ENCODE assay signal across 10 cellular contexts in the genomic region with DNA sequence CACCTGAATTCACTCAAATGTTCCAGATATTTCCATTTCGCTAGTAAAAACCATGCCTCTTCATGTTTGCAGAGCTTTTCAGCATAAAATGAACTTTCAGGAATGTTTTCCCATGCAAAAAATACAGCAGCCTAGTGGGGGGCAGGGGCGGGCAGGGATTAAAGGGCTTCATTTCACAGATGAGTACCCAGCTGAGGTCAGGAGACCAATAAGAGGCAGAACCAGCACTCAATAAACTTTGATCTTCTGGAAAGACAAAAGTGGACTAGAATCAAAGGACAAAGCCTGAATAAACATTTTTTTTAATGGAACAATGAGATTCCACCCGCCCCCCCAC. TPM values are rescaled to one million over a fixed set of nuclear protein-coding genes. Genes with fewer than 3 reads are reported as not detected.
DNase-seq lines count a peak whose midpoint lies in the region; ATAC-seq and TF ChIP-seq lines count a peak whose summit lies in the region.
"Had no signal": no experiment of that assay in that cellular context is flagged by ENCODE, and none has a peak within 500 bp of the region (broad histone marks: within the 10 kb centered on the region; RNA-seq: fewer than 3 reads in every experiment).

No MANE protein-coding gene starts in this region.

- ATAC-seq in left ventricle myocardium superior, result no peak
- no peak for ATAC-seq in GM19395 (IDR thresholded peaks at IDR 0.05; ENCODE audit: unreplicated experiment)
- no peak for ATAC-seq in left lung
- no peak for ATAC-seq in GM21528 (IDR thresholded peaks at IDR 0.05; ENCODE audit: low FRiP score, unreplicated experiment)

- no peaks in the 10 kb centered on the region for H3K36me3 ChIP-seq in left ventricle myocardium inferior
- no peaks in the 10 kb centered on the region for H3K36me3 ChIP-seq in left lung

- peaks cover 28% of the 10 kb centered on the region for H3K36me3 Mint-ChIP-seq in brain
- peaks cover 8% of the 10 kb centered on the region for H3K36me3 Mint-ChIP-seq in nephron (ENCODE audit: low read depth)

- H3K4me1 Mint-ChIP-seq in brain (peaks cover 87% of the 10 kb centered on the region), nephron (peaks cover 62% of the 10 kb centered on the region)

- no peaks in the 10 kb centered on the region for H3K27me3 ChIP-seq in left ventricle myocardium inferior (ENCODE audit: low read depth)
- H3K27me3 ChIP-seq in left lung, result no peaks in the 10 kb centered on the region

- peak overlapping the region; percentile 56 for H3K27ac ChIP-seq in left ventricle myocardium inferior (replicated peaks)
- no peak overlapping the region for H3K27ac ChIP-seq in left lung

- DNase-seq in left ventricle myocardium inferior (no peak), left ventricle myocardium superior (no peak), foreskin melanocyte (no peak), left lung (no peak)
- DNase-seq: activated B cell treated with CpG ODN at 0.5 μM for 24 hours had no signal

- H3K27me3 Mint-ChIP-seq in brain, result no peaks in the 10 kb centered on the region
- H3K27me3 Mint-ChIP-seq in nephron (ENCODE audit: low read depth), result no peaks in the 10 kb centered on the region
- H3K27me3 Mint-ChIP-seq: activated B cell treated with CpG ODN at 0.5 μM for 24 hours had no signal

- H3K9me3 ChIP-seq in left ventricle myocardium inferior (replicated peaks) (no peaks in the 10 kb centered on the region), left lung (no peaks in the 10 kb centered on the region)

- TF ChIP-seq CTCF in left ventricle myocardium inferior (IDR thresholded peaks at IDR 0.05; ENCODE audit: borderline replicate concordance) (no peak), brain (conservative IDR thresholded peaks at IDR 0.05) (no peak), nephron (IDR thresholded peaks at IDR 0.05; ENCODE audit: unreplicated experiment in 3 of 3) (no peak), left lung (IDR thresholded peaks at IDR 0.05) (no peak)

- H3K4me3 ChIP-seq in left ventricle myocardium inferior (no peak overlapping the region), left lung (no peak overlapping the region)
- H3K4me3 ChIP-seq: skin epidermis had no signal

- intact Hi-C loops in left ventricle myocardium inferior (cut with micrococcal nuclease) (no loop called here), left ventricle myocardium superior (cut with micrococcal nuclease) (no loop called here), left lung (cut with DNase I) (no loop called here)

- no peaks in the 10 kb centered on the region for H3K9me3 Mint-ChIP-seq in brain
- H3K9me3 Mint-ChIP-seq in nephron, result no peaks in the 10 kb centered on the region
- H3K9me3 Mint-ChIP-seq: activated B cell treated with CpG ODN at 0.5 μM for 24 hours had no signal

- peak overlapping the region; percentile 76 to 95 (median 90) for H3K27ac Mint-ChIP-seq in brain
- peak overlapping the region; percentile 88 to 95 (median 94) for H3K27ac Mint-ChIP-seq in nephron
- H3K27ac Mint-ChIP-seq: activated B cell treated with CpG ODN at 0.5 μM for 24 hours had no signal

- H3K4me1 ChIP-seq in left ventricle myocardium inferior (peaks cover 21% of the 10 kb centered on the region), left lung (peaks cover 11 to 17% of the 10 kb centered on the region in 2 donors)

- H3K4me3 Mint-ChIP-seq in brain (peak overlapping the region in 4 of 5 experiments; percentile 52 to 67 (median 57)), nephron (peak overlapping the region in 1 of 3 experiments; percentile 5)
- H3K4me3 Mint-ChIP-seq: activated B cell treated with CpG ODN at 0.5 μM for 24 hours had no signal

RNA-seq across cellular contexts. Expression of a gene that starts 8.0 kb away (rescaled TPM):
- 4.0 TPM for total RNA-seq in left ventricle myocardium inferior
- 3.8 TPM for total RNA-seq in left ventricle myocardium superior
- 14.7 TPM for polyA plus RNA-seq in brain (ENCODE audit: insufficient read depth, low read depth, low replicate concordance)
- 1 to 10 TPM; 4.4 to 4.6 TPM for total RNA-seq in left lung
